Comparison of ENCODE assay signal across 10 cellular contexts in the genomic region with DNA sequence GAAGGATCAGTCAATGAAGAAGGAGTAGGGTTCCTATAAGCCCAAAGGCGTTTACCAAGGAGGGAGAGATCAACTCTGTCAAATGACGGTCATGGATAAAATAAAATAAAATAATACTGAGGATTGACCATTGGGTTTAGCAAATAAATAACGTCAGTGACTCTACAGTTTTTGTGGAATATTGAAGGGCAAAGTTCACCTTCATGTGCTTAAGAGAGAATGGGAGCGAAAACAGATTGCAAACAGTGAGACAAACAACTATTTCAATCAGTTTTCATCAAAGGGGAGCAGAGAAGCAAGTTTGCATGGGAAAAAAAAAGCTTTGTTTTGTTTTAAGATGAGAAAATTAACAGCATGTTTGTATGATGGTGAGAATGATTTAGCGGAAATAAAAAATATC. TPM values are rescaled to one million over a fixed set of nuclear protein-coding genes. Genes with fewer than 3 reads are reported as not detected.
"Had no signal": no experiment of that assay in that cellular context is flagged by ENCODE, and none has a peak within 500 bp of the region (broad histone marks: within the 10 kb centered on the region; RNA-seq: fewer than 3 reads in every experiment).

No MANE protein-coding gene starts in this region.

- ATAC-seq: GM23338, K562 had no signal

- H3K4me2 ChIP-seq: GM23338 had no signal

- FAIRE-seq: H1, H54 had no signal

- DNase-seq: H9, HCEC 1CT, IMR-90, KG1 had no signal

- H2AFZ ChIP-seq: GM23338 had no signal

- H3K27ac ChIP-seq: HL-60 had no signal

- H3K4me3 ChIP-seq: GM23338, K562 had no signal

RNA-seq across cellular contexts. Expression of a gene that starts 42.9 kb away (rescaled TPM):
- total RNA-seq: H1, H9, HT1080, IMR-90, K562 had no signal
- polyA plus RNA-seq: H1 had no signal
